ENCODE assay signal across 8 cellular contexts in the genomic region with DNA sequence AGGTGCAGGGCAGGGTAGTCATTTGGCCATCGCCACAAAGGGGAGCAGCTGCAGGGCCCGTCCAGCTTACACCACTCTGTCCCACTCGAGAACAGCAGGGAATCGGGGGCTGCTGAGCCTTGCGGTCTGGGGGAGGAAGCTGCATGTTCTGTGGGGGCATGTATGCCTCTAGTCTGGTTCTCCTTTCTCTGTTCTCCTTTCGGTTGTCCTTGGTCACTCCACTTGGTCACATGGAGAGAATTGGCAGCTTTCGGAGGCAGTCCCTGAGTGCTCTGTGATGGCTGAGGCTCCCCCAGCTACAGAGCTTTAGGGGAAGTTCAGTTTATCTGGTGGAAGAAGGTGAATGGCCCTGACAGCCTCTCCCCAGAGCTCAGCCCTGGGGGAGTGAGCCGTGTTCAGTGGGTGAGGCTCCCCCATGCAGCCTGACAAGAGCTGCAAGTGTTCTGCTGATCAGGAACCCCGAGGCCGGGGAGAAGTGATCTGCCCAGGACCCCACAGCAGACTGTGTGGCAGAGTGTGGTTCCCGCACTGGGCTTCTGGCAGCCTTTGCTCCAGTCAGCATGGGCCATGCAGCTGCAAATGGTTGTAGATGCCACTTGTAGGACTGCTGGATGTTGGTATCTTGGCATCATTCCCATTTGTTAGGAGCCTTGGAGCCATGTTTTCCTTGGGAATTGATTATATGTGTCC. TPM values are rescaled to one million over a fixed set of nuclear protein-coding genes. Genes with fewer than 3 reads are reported as not detected.
DNase-seq lines count a peak whose midpoint lies in the region; ATAC-seq and TF ChIP-seq lines count a peak whose summit lies in the region.

No MANE protein-coding gene starts in this region.

- H3K4me3 ChIP-seq in tibial nerve (peak overlapping the region in 2 of 4 donors; percentile 5 to 27), smooth muscle cell (no peak overlapping the region)

- H3K36me3 Mint-ChIP-seq in T-helper 17 cell (ENCODE audit: low read depth): peaks cover 2% of the 10 kb centered on the region

- WGBS in tibial nerve, 2 donors: 51% methylated on average over 11 of the region's 11 CpGs
- 82% methylated on average over 11 of the region's 11 CpGs for WGBS in smooth muscle cell (ENCODE audit: low lambda C conversion rate)

- peak in 9 of 14 donors; percentile 8 to 71 (median 45) for DNase-seq in C1 segment of cervical spinal cord (lab: John Stamatoyannopoulos, UW)
- DNase-seq in T-helper 17 cell: no peak
- DNase-seq in left ventricle myocardium superior: peak; percentile 40
- peak in 1 of 2 donors; percentile 40 for DNase-seq in tibial nerve (ENCODE audit: low spot score in 2 of 2)
- no peak for DNase-seq in stimulated activated CD4-positive, alpha-beta T cell treated with anti-CD3 and anti-CD28 coated beads, Interleukin-12 subunit alpha, Interleukin-12 subunit beta, amount 100 ng/mL, for 4 hours
- no peak for DNase-seq in smooth muscle cell (lab: John Stamatoyannopoulos, UW; ENCODE audit: unreplicated experiment)

- TF ChIP-seq CTCF in tibial nerve (IDR thresholded peaks at IDR 0.05): no peak
- TF ChIP-seq CTCF in smooth muscle cell (IDR thresholded peaks at IDR 0.05; ENCODE audit: borderline replicate concordance, insufficient read depth, poor library complexity, severe bottlenecking): no peak

- intact Hi-C loops in left ventricle myocardium superior (cut with micrococcal nuclease): no loop called here

- peak in 1 of 2 donors; percentile 58 for TF ChIP-seq EP300 in tibial nerve (IDR thresholded peaks at IDR 0.05)

- no peak overlapping the region for H3K9ac ChIP-seq in smooth muscle cell (ENCODE audit: low read depth)

- no peaks in the 10 kb centered on the region for H3K27me3 Mint-ChIP-seq in T-helper 17 cell

- no peak overlapping the region for H2AFZ ChIP-seq in smooth muscle cell (ENCODE audit: low read depth)

- H3K4me3 Mint-ChIP-seq in T-helper 17 cell: peak overlapping the region; percentile 96

- H3K27me3 ChIP-seq in tibial nerve (no peaks in the 10 kb centered on the region), smooth muscle cell (ENCODE audit: low read depth) (peaks cover 3% of the 10 kb centered on the region)

- H3K4me2 ChIP-seq in smooth muscle cell: no peak overlapping the region

- no peaks in the 10 kb centered on the region for H4K20me1 ChIP-seq in smooth muscle cell (ENCODE audit: low read depth)

- H3K4me1 Mint-ChIP-seq in T-helper 17 cell: peaks cover 35% of the 10 kb centered on the region

- no peaks in the 10 kb centered on the region for H3F3A ChIP-seq in smooth muscle cell (ENCODE audit: low read depth)

- H3K9me3 ChIP-seq in T-helper 17 cell (ENCODE audit: control insufficient read depth, low read length, poor library complexity, severe bottlenecking) (no peaks in the 10 kb centered on the region), tibial nerve (no peaks in the 10 kb centered on the region), smooth muscle cell (replicated peaks; ENCODE audit: low read depth) (no peaks in the 10 kb centered on the region)

- H3K27ac ChIP-seq in tibial nerve (peak overlapping the region in 3 of 4 donors; percentile 41 to 57 (median 51)), smooth muscle cell (ENCODE audit: low read depth) (no peak overlapping the region)

- H3K27ac Mint-ChIP-seq in T-helper 17 cell: peak overlapping the region; percentile 98

- H3K36me3 ChIP-seq in tibial nerve (no peaks in the 10 kb centered on the region), smooth muscle cell (ENCODE audit: low read depth) (no peaks in the 10 kb centered on the region)

- TF ChIP-seq POLR2A in tibial nerve (IDR thresholded peaks at IDR 0.05): no peak

- no peaks in the 10 kb centered on the region for H3K79me2 ChIP-seq in smooth muscle cell (ENCODE audit: low read depth)

- H3K4me1 ChIP-seq in tibial nerve: peaks cover 0 to 28% (median 23%) of the 10 kb centered on the region in 4 donors
- H3K4me1 ChIP-seq in smooth muscle cell (ENCODE audit: low read depth): no peaks in the 10 kb centered on the region

- peak; percentile 91 for ATAC-seq in GM18909 (IDR thresholded peaks at IDR 0.05; ENCODE audit: poor library complexity, unreplicated experiment)
- peak; percentile 82 for ATAC-seq in HG03064 (IDR thresholded peaks at IDR 0.05; ENCODE audit: low read depth, unreplicated experiment)
- peak; percentile 79 for ATAC-seq in T-helper 17 cell
- peak; percentile 91 for ATAC-seq in left ventricle myocardium superior

RNA-seq across cellular contexts. Expression of a gene that starts 22.3 kb away (rescaled TPM):
- total RNA-seq in T-helper 17 cell (under 1 TPM; 0.70 to 0.99 TPM), left ventricle myocardium superior (1.2 TPM), tibial nerve (1 to 10 TPM in 1 of 4 donors, under 1 TPM in 3; 0.20 to 3.3 (median 0.63) TPM), smooth muscle cell (0.13 and 0.63 TPM in 2 replicates)
- 0.73 and 3.1 TPM in 2 replicates for polyA plus RNA-seq in smooth muscle cell

Comparison
In these comparisons a context has a peak if more than half of its experiments do, and no peak if none do; other contexts are left out.
1. DNase-seq: peak in C1 segment of cervical spinal cord (9 of 14) and left ventricle myocardium superior (single experiment); none in T-helper 17 cell (0 of 3), stimulated activated CD4-positive, alpha-beta T cell treated with anti-CD3 and anti-CD28 coated beads, Interleukin-12 subunit alpha, Interleukin-12 subunit beta, amount 100 ng/mL, for 4 hours (single experiment) and smooth muscle cell (single experiment).
2. Peak in every context shown above with its lines, with median percentiles within 50 percentile points of each other: ATAC-seq.